ENCODE assay signal across 12 cellular contexts in the genomic region with DNA sequence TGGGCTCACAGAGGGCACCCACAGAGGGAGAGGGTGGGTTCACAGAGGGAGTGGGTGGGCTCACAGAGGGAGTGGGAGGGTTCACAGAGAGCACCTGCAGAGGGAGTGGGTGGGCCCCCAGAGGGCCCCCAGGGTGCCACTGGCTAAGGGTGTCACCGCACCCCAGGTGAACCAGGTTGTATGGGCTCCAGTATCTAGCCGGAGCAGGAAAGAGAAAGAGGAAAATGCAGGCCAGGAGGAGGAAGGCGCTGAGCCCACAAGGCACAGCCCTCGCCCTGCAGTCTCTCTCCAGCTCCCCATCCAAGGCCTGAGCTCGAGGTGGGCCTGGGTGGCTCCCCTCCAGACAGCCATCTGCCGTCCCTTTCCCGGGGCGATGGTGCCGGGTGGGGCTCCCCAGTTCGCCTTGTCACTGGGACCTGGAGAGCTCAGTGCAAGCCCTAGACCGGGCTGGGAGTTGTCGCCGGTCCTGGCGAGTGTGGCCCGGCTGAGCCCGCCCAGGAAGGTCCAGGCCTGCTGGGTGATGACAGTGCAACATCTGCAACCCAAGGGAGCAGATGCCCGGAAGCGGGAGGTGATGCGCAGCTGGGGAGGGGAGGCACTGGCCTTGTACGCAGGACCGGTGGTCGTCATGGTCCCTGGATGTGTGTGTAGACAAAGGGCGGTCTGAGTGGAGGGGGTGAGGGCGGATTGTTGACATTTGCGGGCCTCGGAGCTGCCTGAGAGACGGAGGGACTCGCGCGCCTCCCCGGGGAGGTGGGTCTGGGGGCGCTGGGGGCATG. TPM values are rescaled to one million over a fixed set of nuclear protein-coding genes. Genes with fewer than 3 reads are reported as not detected.
A peak's percentile ranks its signal among the peaks of the same experiment; 100 is the strongest.
DNase-seq lines count a peak whose midpoint lies in the region; ATAC-seq and TF ChIP-seq lines count a peak whose summit lies in the region.
"Had no signal": no experiment of that assay in that cellular context is flagged by ENCODE, and none has a peak within 500 bp of the region (broad histone marks: within the 10 kb centered on the region; RNA-seq: fewer than 3 reads in every experiment).

No MANE protein-coding gene starts in this region.

- H3K4me1 ChIP-seq in Panc1 (ENCODE audit: control insufficient read depth, insufficient read depth, low read length) (no peaks in the 10 kb centered on the region), left lung (peaks cover 3 to 5% of the 10 kb centered on the region in 2 donors)
- H3K4me1 ChIP-seq: colonic mucosa, foreskin keratinocyte had no signal

- H3K27me3 ChIP-seq in Panc1 (ENCODE audit: control insufficient read depth, insufficient read depth, low read length) (peaks cover 9% of the 10 kb centered on the region), left lung (peaks cover 32 to 83% of the 10 kb centered on the region in 2 donors)

- POLR2A ChIA-PET in Panc1 (lab: Charles Lee): no interaction called here

- H3K36me3 ChIP-seq in Panc1 (ENCODE audit: control insufficient read depth, insufficient read depth, low read length) (no peaks in the 10 kb centered on the region), left lung (no peaks in the 10 kb centered on the region)
- H3K36me3 ChIP-seq: colonic mucosa had no signal

- H3K27ac ChIP-seq in C4-2B: peak overlapping the region; percentile 9; the same call in 1 of the 2 replicates
- no peak overlapping the region for H3K27ac ChIP-seq in Panc1 (ENCODE audit: low read length)
- no peak overlapping the region for H3K27ac ChIP-seq in left lung
- H3K27ac ChIP-seq: colonic mucosa, foreskin keratinocyte had no signal

- DNase-seq in G401 (ENCODE audit: low spot score) (peak; percentile 18), Panc1 (ENCODE audit: low read depth, low spot score) (no peak), left lung (peak; percentile 19 to 75), A172 (ENCODE audit: low spot score) (no peak), superior temporal gyrus (ENCODE audit: extremely low spot score) (no peak)
- DNase-seq: colonic mucosa; foreskin keratinocyte; stimulated activated naive CD4-positive, alpha-beta T cell treated with Interleukin-2 at 50 U/mL for 16 hours had no signal

- no peak for TF ChIP-seq CTCF in C4-2B (conservative IDR thresholded peaks at IDR 0.05)
- TF ChIP-seq CTCF in Panc1 (IDR thresholded peaks at IDR 0.05): no peak
- TF ChIP-seq CTCF in left lung (IDR thresholded peaks at IDR 0.05): no peak

- H3K9me3 ChIP-seq in Panc1 (ENCODE audit: control insufficient read depth, insufficient read depth, low read depth, low read length): no peaks in the 10 kb centered on the region
- H3K9me3 ChIP-seq in left lung: no peaks in the 10 kb centered on the region
- H3K9me3 ChIP-seq: colonic mucosa had no signal

- H3K4me3 ChIP-seq in Panc1 (ENCODE audit: low read depth in 2 of 2, low read length in 2 of 2): peak overlapping the region; percentile 26 to 29; a peak in 3 of 4 replicates
- H3K4me3 ChIP-seq in left lung: no peak overlapping the region
- H3K4me3 ChIP-seq: colonic mucosa had no signal

- no TSS peak for BruUV-seq in Panc1 (replicated peaks; lab: Mats Ljungman, UMichigan)

- intact Hi-C loops in Panc1 (cut with micrococcal nuclease; ENCODE audit: unreplicated experiment): no loop called here
- intact Hi-C loops in left lung (cut with DNase I): no loop called here

- ATAC-seq in Panc1 (peak; percentile 58), left lung (no peak), HG02885 (IDR thresholded peaks at IDR 0.05; ENCODE audit: poor library complexity, unreplicated experiment) (no peak), HG03457 (IDR thresholded peaks at IDR 0.05; ENCODE audit: unreplicated experiment) (no peak)

- CTCF ChIA-PET in Panc1 (lab: Charles Lee): no interaction called here

- in situ Hi-C loops in G401 (cut with HindIII; ENCODE audit: low sequenced_read_pairs) (no loop called here), Panc1 (cut with HindIII; ENCODE audit: low pct_unique_long_range_greater_than_20kb, low sequenced_read_pairs) (no loop called here)

RNA-seq across cellular contexts. Expression of gene TMEM179, which starts 0.8 kb away (rescaled TPM):
- not detected in 2 replicates for total RNA-seq in G401 (2014; rRNA removed; shearing (Covaris generic))
- total RNA-seq in Panc1 (2021; ENCODE audit: unreplicated experiment) (3.4 TPM), left lung (under 1 TPM in 1 of 2 donors, not detected in 1; 0.73 TPM)
- 1.8 TPM for polyA plus RNA-seq in Panc1 (2012; ENCODE audit: insufficient read length)
- 0.43 TPM in 1 of 2 replicates, not detected in the other for total RNA-seq in A172 (2014; rRNA removed; shearing (Covaris generic))
- total RNA-seq: foreskin keratinocyte, OCI-LY7 had no signal
- polyA plus RNA-seq: foreskin keratinocyte had no signal

RNA-seq across cellular contexts. Expression of gene C14orf180, which starts 24.2 kb away (rescaled TPM):
- not detected in 2 replicates for total RNA-seq in G401 (2014; rRNA removed; shearing (Covaris generic))
- total RNA-seq in Panc1 (2021; ENCODE audit: unreplicated experiment) (not detected), left lung (not detected)
- not detected for polyA plus RNA-seq in Panc1 (2012; ENCODE audit: insufficient read length)
- total RNA-seq in A172 (2014; rRNA removed; shearing (Covaris generic)): not detected in 2 replicates
- total RNA-seq: foreskin keratinocyte, OCI-LY7 had no signal
- polyA plus RNA-seq: foreskin keratinocyte had no signal

Comparison
In these comparisons a context has a peak if more than half of its experiments do, and no peak if none do; other contexts are left out.
1. DNase-seq: peak in G401 (single experiment) and left lung (2 of 2); none in Panc1 (single experiment), A172 (single experiment) and superior temporal gyrus (single experiment).
2. H3K4me3 ChIP-seq: peak in Panc1 (2 of 2); none in left lung (0 of 2).